Comparison of ENCODE assay signal across 19 cellular contexts in the genomic region with DNA sequence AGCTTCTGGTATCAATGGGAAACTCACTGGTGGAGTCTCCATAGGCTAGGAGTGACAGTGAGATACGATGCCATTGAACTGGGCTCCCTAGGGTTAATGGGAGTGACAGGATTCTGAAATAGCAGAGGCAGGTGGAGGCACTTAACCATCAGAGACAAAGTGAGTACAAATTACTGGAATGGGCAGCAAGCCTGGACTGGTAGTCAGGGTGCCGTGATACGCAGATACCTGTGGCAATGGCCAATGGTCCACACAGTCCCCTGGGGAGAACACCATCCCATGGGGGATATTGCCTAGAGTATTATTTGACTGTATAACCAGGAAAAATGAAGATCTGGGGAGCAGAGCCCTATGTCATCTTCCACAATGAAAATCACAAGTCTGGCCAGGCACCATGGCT.
"Had no signal": no experiment of that assay in that cellular context is flagged by ENCODE, and none has a peak within 500 bp of the region (broad histone marks: within the 10 kb centered on the region; RNA-seq: fewer than 3 reads in every experiment).

No MANE protein-coding gene starts in this region.

- H3K4me1 ChIP-seq: adrenal gland had no signal

- H3K9me2 ChIP-seq: SK-N-SH had no signal

- H3K4me3 ChIP-seq: adrenal gland, coronary artery, heart left ventricle, right lobe of liver, smooth muscle cell, thoracic aorta, upper lobe of right lung had no signal

- H3K27ac ChIP-seq: adrenal gland, coronary artery, epithelial cell of prostate, heart left ventricle, right lobe of liver, thoracic aorta, upper lobe of right lung, VCaP had no signal

- H3K9me3 Mint-ChIP-seq: activated naive CD4-positive, alpha-beta T cell treated with anti-CD3 and anti-CD28 coated beads, Interleukin-2, amount 50 U/mL, for 24 hours; endodermal cell; naive B cell had no signal

- H3K9me3 ChIP-seq: adrenal gland, right lobe of liver, SK-N-SH, thoracic aorta, upper lobe of right lung had no signal

- H3K36me3 Mint-ChIP-seq: activated naive CD4-positive, alpha-beta T cell treated with anti-CD3 and anti-CD28 coated beads, Interleukin-2, amount 50 U/mL, for 24 hours; naive B cell had no signal

- H3K36me3 ChIP-seq: adrenal gland, heart left ventricle, right lobe of liver, thoracic aorta, upper lobe of right lung had no signal

- H3K4me2 ChIP-seq: SK-N-SH, smooth muscle cell had no signal

- H3K27me3 ChIP-seq: adrenal gland, heart left ventricle, right lobe of liver, upper lobe of right lung had no signal

- DNase-seq: activated CD4-positive, alpha-beta T cell treated with anti-CD3 and anti-CD28 coated beads for 1 hour; activated gamma-delta T cell treated with Interleukin-2 at 50 U/mL for 16 hours; left colon; mesendoderm; naive B cell; SK-N-SH; stimulated activated CD4-positive, alpha-beta T cell treated with anti-CD3 and anti-CD28 coated beads, Interleukin-2, amount 100 ng/mL, for 48 hours; stimulated activated naive CD4-positive, alpha-beta T cell treated with Interleukin-2 at 50 U/mL for 16 hours; upper lobe of right lung had no signal

- ATAC-seq: heart left ventricle, left colon, right lobe of liver, upper lobe of right lung had no signal

- H3K27ac Mint-ChIP-seq: activated naive CD4-positive, alpha-beta T cell treated with anti-CD3 and anti-CD28 coated beads, Interleukin-2, amount 50 U/mL, for 24 hours; endodermal cell; naive B cell had no signal

- H3K9ac ChIP-seq: SK-N-SH had no signal

- H3K27me3 Mint-ChIP-seq: activated naive CD4-positive, alpha-beta T cell treated with anti-CD3 and anti-CD28 coated beads, Interleukin-2, amount 50 U/mL, for 24 hours; naive B cell had no signal

- H3K4me3 Mint-ChIP-seq: activated naive CD4-positive, alpha-beta T cell treated with anti-CD3 and anti-CD28 coated beads, Interleukin-2, amount 50 U/mL, for 24 hours; endodermal cell; naive B cell had no signal
